Comparison of ENCODE assay signal across 9 cellular contexts in genomic region chr12:53985358-53985899, GRCh38. TPM values are rescaled to one million over a fixed set of nuclear protein-coding genes. Genes with fewer than 3 reads are reported as not detected.
A peak's percentile ranks its signal among the peaks of the same experiment; 100 is the strongest.
DNase-seq lines count a peak whose midpoint lies in the region; TF ChIP-seq lines count a peak whose summit lies in the region.
"Had no signal": no experiment of that assay in that cellular context is flagged by ENCODE, and none has a peak within 500 bp of the region (broad histone marks: within the 10 kb centered on the region; RNA-seq: fewer than 3 reads in every experiment).

No MANE protein-coding gene starts in this region.

- H3K27me3 ChIP-seq in esophagus (ENCODE audit: control insufficient read depth in 1 of 2, insufficient read depth in 2 of 2, low read length in 2 of 2) (peaks cover under 1 to 67% of the 10 kb centered on the region in 2 donors), sigmoid colon (peaks cover 81 to 100% (median 99%) of the 10 kb centered on the region in 3 donors)

- peaks cover 2 to 3% of the 10 kb centered on the region in 2 donors for H3K9me3 ChIP-seq in esophagus (ENCODE audit: control insufficient read depth in 2 of 2, insufficient read depth in 1 of 2, low read depth in 1 of 2, low read length in 1 of 2)
- H3K9me3 ChIP-seq in sigmoid colon: no peaks in the 10 kb centered on the region
- H3K9me3 ChIP-seq: transverse colon had no signal

- DNase-seq in ELR (ENCODE audit: low read depth) (peak; percentile 69), NCI-H69 (lab: John Stamatoyannopoulos, UW) (peak; percentile 80), sigmoid colon (no peak), NCI-H2107 (lab: John Stamatoyannopoulos, UW) (no peak), NCI-H1694 (lab: John Stamatoyannopoulos, UW) (no peak), osteocyte (ENCODE audit: extremely low spot score, unreplicated experiment) (no peak)

- intact Hi-C loops in sigmoid colon (cut with DNase I): no loop called here

- TF ChIP-seq POLR2A in sigmoid colon (IDR thresholded peaks at IDR 0.05): no peak

- H3K27ac Mint-ChIP-seq in osteocyte (ENCODE audit: unreplicated experiment): no peak overlapping the region

- TF ChIP-seq EP300 in sigmoid colon (IDR thresholded peaks at IDR 0.05): no peak

- 9 to 11% methylated on average over 34 to 36 of the region's 36 CpGs for WGBS in esophagus, 2 donors
- 6 to 27% methylated on average over 36 of the region's 36 CpGs for WGBS in sigmoid colon, 2 donors

- no peaks in the 10 kb centered on the region for H3K36me3 Mint-ChIP-seq in osteocyte (ENCODE audit: unreplicated experiment)

- no peak overlapping the region for H3K4me3 Mint-ChIP-seq in osteocyte (ENCODE audit: unreplicated experiment)

- TF ChIP-seq CTCF in sigmoid colon (IDR thresholded peaks at IDR 0.05) (no peak), osteocyte (IDR thresholded peaks at IDR 0.05) (no peak)

- peak overlapping the region; percentile 9 to 34 for H3K4me3 ChIP-seq in esophagus (ENCODE audit: low read depth in 1 of 2, low read length in 2 of 2)
- peak overlapping the region in 3 of 4 donors; percentile 6 to 17 (median 13) for H3K4me3 ChIP-seq in sigmoid colon

- H3K4me1 Mint-ChIP-seq in osteocyte (ENCODE audit: unreplicated experiment): peaks cover 16% of the 10 kb centered on the region

- H3K27me3 Mint-ChIP-seq in osteocyte (ENCODE audit: unreplicated experiment): peaks cover 95% of the 10 kb centered on the region

- H3K4me1 ChIP-seq in esophagus (ENCODE audit: control insufficient read depth in 2 of 2, insufficient read depth in 2 of 2, low read length in 1 of 2): peaks cover 0 to 15% of the 10 kb centered on the region in 2 donors
- H3K4me1 ChIP-seq in sigmoid colon: peaks cover 0 to 32% (median 21%) of the 10 kb centered on the region in 4 donors

- no peaks in the 10 kb centered on the region for H3K9me3 Mint-ChIP-seq in osteocyte (ENCODE audit: unreplicated experiment)

- H3K27ac ChIP-seq in esophagus (ENCODE audit: low read depth in 2 of 2, low read length in 1 of 2) (no peak overlapping the region), sigmoid colon (no peak overlapping the region)
- H3K27ac ChIP-seq: transverse colon had no signal

- H3K36me3 ChIP-seq in esophagus (ENCODE audit: control insufficient read depth in 2 of 2, insufficient read depth in 2 of 2, low read length in 1 of 2) (no peaks in the 10 kb centered on the region), sigmoid colon (no peaks in the 10 kb centered on the region)
- H3K36me3 ChIP-seq: transverse colon had no signal

RNA-seq across cellular contexts. Expression of gene HOXC10, which starts 0.5 kb away (rescaled TPM):
- under 1 TPM; 0.02 to 0.04 TPM for polyA plus RNA-seq in esophagus
- not detected for total RNA-seq in sigmoid colon
- polyA plus RNA-seq in sigmoid colon: not detected
- not detected in 2 replicates for total RNA-seq in osteocyte
- total RNA-seq: omental fat pad, transverse colon had no signal

RNA-seq across cellular contexts. Expression of gene HOTAIR, which starts 10.7 kb away (rescaled TPM):
- polyA plus RNA-seq in esophagus (not detected), sigmoid colon (not detected)
- total RNA-seq in sigmoid colon (not detected), osteocyte (not detected in 2 replicates)
- total RNA-seq: transverse colon had no signal

RNA-seq across cellular contexts. Expression of gene HOXC11, which starts 12.5 kb away (rescaled TPM):
- not detected for polyA plus RNA-seq in esophagus
- total RNA-seq in sigmoid colon: not detected
- not detected for polyA plus RNA-seq in sigmoid colon
- total RNA-seq in osteocyte: not detected in 2 replicates
- total RNA-seq: omental fat pad, transverse colon had no signal

RNA-seq across cellular contexts. Expression of gene HOXC9, which starts 14.5 kb away (rescaled TPM):
- polyA plus RNA-seq in esophagus: under 1 TPM; 0.20 to 0.51 TPM
- not detected for total RNA-seq in sigmoid colon
- under 1 TPM in 1 of 3 donors, not detected in 2; 0.04 TPM for polyA plus RNA-seq in sigmoid colon
- total RNA-seq in osteocyte: not detected in 2 replicates
- total RNA-seq: transverse colon had no signal

RNA-seq across cellular contexts. Expression of gene HOXC8, which starts 23.4 kb away (rescaled TPM):
- polyA plus RNA-seq in esophagus: under 1 TPM; 0.04 to 0.21 TPM
- total RNA-seq in sigmoid colon: not detected
- polyA plus RNA-seq in sigmoid colon: 1 to 10 TPM in 1 of 3 donors, not detected in 2; 1.8 TPM
- total RNA-seq in osteocyte: not detected in 2 replicates
- total RNA-seq: transverse colon had no signal

Comparison
In these comparisons a context has a peak if more than half of its experiments do, and no peak if none do; other contexts are left out.
1. DNase-seq: peak in ELR (single experiment) and NCI-H69 (single experiment); none in sigmoid colon (single experiment), NCI-H2107 (single experiment), NCI-H1694 (single experiment) and osteocyte (single experiment).